In genomic region chrX:40169193-40170086, GRCh38 we compare ENCODE assay signal across 8 cellular contexts.
DNase-seq lines count a peak whose midpoint lies in the region; ATAC-seq and TF ChIP-seq lines count a peak whose summit lies in the region.

No MANE protein-coding gene starts in this region.

- no peaks in the 10 kb centered on the region for H3K36me3 ChIP-seq in CD8-positive, alpha-beta memory T cell (ENCODE audit: insufficient read depth, low read length)
- H3K36me3 ChIP-seq in MM.1S (replicated peaks; ENCODE audit: insufficient read depth, low read length): no peaks in the 10 kb centered on the region

- CTCF ChIA-PET in CD8-positive, alpha-beta memory T cell (lab: Charles Lee): interaction anchor here (1.0 to 1.3 kb wide), 3 partner anchors 61 to 97 kb away, joined by 3 to 5 read pairs (median 3); partner anchors contain the start of gene BCOR

- H3K36me3 Mint-ChIP-seq in CD8-positive, alpha-beta memory T cell: peaks cover 0 to 4% (median 0%) of the 10 kb centered on the region in 3 donors
- peaks cover 3% of the 10 kb centered on the region for H3K36me3 Mint-ChIP-seq in activated naive CD8-positive, alpha-beta T cell

- H3K4me3 ChIP-seq in CD8-positive, alpha-beta memory T cell (ENCODE audit: low read length): peak overlapping the region; percentile 50
- H3K4me3 ChIP-seq in MM.1S (ENCODE audit: low read length): peak overlapping the region; percentile 54

- H3K27ac Mint-ChIP-seq in CD8-positive, alpha-beta memory T cell: peak overlapping the region; percentile 92 to 100 (median 98)
- H3K27ac Mint-ChIP-seq in activated naive CD8-positive, alpha-beta T cell: peak overlapping the region; percentile 96

- peaks cover 0 to 50% of the 10 kb centered on the region in 2 donors for H3K27me3 Mint-ChIP-seq in CD8-positive, alpha-beta memory T cell
- no peaks in the 10 kb centered on the region for H3K27me3 Mint-ChIP-seq in activated naive CD8-positive, alpha-beta T cell

- H3K4me1 ChIP-seq in CD8-positive, alpha-beta memory T cell (ENCODE audit: insufficient read depth, low read length): peaks cover 34% of the 10 kb centered on the region
- H3K4me1 ChIP-seq in MM.1S (ENCODE audit: low read length): peaks cover 10% of the 10 kb centered on the region

- H3K9ac ChIP-seq in MM.1S (ENCODE audit: low read length): peak overlapping the region; percentile 78

- H2AFZ ChIP-seq in MM.1S (ENCODE audit: low read length): 0 out of 2 replicates have a peak overlapping the region, but pooled peaks have one; percentile 31

- H3K27me3 ChIP-seq in CD8-positive, alpha-beta memory T cell (ENCODE audit: insufficient read depth, low read length, poor library complexity, severe bottlenecking): no peaks in the 10 kb centered on the region
- H3K27me3 ChIP-seq in MM.1S (replicated peaks; ENCODE audit: insufficient read depth, low read length): no peaks in the 10 kb centered on the region

- H3K9me3 ChIP-seq in CD8-positive, alpha-beta memory T cell (ENCODE audit: low read length): no peaks in the 10 kb centered on the region
- no peaks in the 10 kb centered on the region for H3K9me3 ChIP-seq in MM.1S (replicated peaks; ENCODE audit: insufficient read depth, low read length)

- POLR2A ChIA-PET in CD8-positive, alpha-beta memory T cell (lab: Charles Lee): interaction anchor here (0.5 to 4.2 kb wide), 7 partner anchors 65 to 860 kb away, joined by 3 to 30 read pairs (median 5); partner anchors contain the start of gene BCOR

- H3K9me3 Mint-ChIP-seq in CD8-positive, alpha-beta memory T cell: peaks cover 0 to 4% (median 0%) of the 10 kb centered on the region in 5 donors
- no peaks in the 10 kb centered on the region for H3K9me3 Mint-ChIP-seq in activated naive CD8-positive, alpha-beta T cell (ENCODE audit: low read depth)

- peaks cover 46 to 55% (median 52%) of the 10 kb centered on the region in 3 donors for H3K4me1 Mint-ChIP-seq in CD8-positive, alpha-beta memory T cell
- H3K4me1 Mint-ChIP-seq in activated naive CD8-positive, alpha-beta T cell (ENCODE audit: low read depth): peaks cover 53% of the 10 kb centered on the region

- TF ChIP-seq CTCF in MM.1S (IDR thresholded peaks at IDR 0.05; ENCODE audit: low read length): peak; percentile 56

- peaks cover 38% of the 10 kb centered on the region for H3K79me2 ChIP-seq in MM.1S (ENCODE audit: low read length)

- peaks cover 12% of the 10 kb centered on the region for H3F3A ChIP-seq in MM.1S (ENCODE audit: insufficient read depth, low read length)

- H3K9me2 ChIP-seq in MM.1S (replicated peaks; ENCODE audit: insufficient read depth, low read length): no peaks in the 10 kb centered on the region

- peak overlapping the region; percentile 79 to 94 (median 84) for H3K4me3 Mint-ChIP-seq in CD8-positive, alpha-beta memory T cell
- H3K4me3 Mint-ChIP-seq in activated naive CD8-positive, alpha-beta T cell: peak overlapping the region; percentile 87

- H4K20me1 ChIP-seq in MM.1S (ENCODE audit: insufficient read depth, low read length): no peaks in the 10 kb centered on the region

- H3K4me2 ChIP-seq in MM.1S (ENCODE audit: low read depth, low read length): peak overlapping the region; percentile 69

- DNase-seq in CD8-positive, alpha-beta memory T cell: peak; percentile 57 to 89 (median 76)
- DNase-seq in MM.1S (peak; percentile 82), SW 1271 (lab: John Stamatoyannopoulos, UW) (peak; percentile 13 to 29), islet precursor cell (peak; percentile 93), cortex of kidney (lab: John Stamatoyannopoulos, UW) (no peak)
- DNase-seq in stimulated activated CD4-positive, alpha-beta T cell treated with anti-CD3 and anti-CD28 coated beads, Interleukin-4, amount 100 ng/mL, for 48 hours (ENCODE audit: low read depth in 2 of 2): peak; percentile 67 to 70

- H3K27ac ChIP-seq in CD8-positive, alpha-beta memory T cell (ENCODE audit: low read depth, low read length): peak overlapping the region; percentile 89
- peak overlapping the region; percentile 93 for H3K27ac ChIP-seq in MM.1S (ENCODE audit: low read length)

- peak; percentile 35 for ATAC-seq in GM21515 (IDR thresholded peaks at IDR 0.05; ENCODE audit: unreplicated experiment)
